ENCODE assay signal across 2 cellular contexts in the genomic region with DNA sequence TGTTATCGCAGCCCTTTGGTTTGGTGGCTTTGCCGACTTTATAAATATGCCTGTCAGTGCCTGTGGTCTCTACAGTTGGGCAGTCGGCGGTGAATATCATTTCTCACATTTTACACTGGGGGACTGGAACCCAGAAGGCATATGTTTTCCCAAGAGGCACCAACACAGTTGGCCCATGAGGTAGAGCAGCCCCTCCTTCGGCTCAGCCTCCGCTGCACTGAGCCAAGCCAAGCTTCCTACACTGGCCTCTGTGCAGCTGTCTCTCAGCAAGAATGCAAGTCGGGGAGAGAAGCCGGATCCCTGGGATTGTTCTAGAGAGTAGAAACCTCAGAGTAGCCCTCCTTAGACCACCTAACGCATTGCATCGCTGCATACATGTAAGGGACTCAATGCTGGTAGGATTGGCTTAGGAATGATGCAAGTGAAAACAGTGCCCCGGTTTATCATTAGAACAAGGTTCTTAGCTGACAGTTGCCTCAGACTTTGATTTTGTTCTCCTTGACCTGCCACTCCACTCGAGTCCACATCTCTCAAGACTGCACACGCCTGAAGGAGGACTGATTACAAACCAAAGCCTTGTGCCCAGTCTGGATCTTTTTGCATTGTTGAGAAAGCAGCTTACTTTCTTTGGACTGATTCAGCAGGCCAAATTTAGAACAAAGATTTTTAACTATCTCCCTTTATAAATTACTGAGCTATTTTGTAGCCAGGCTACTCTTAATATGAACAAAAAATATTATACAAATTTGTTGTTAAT.
A peak's percentile ranks its signal among the peaks of the same experiment; 100 is the strongest.
TF ChIP-seq lines count a peak whose summit lies in the region.

No MANE protein-coding gene starts in this region.

TF ChIP-seq in HEK293T, 16 proteins besides CTCF, POLR2A, EP300 and RAD21:
- TF ChIP-seq, protein P1, sequence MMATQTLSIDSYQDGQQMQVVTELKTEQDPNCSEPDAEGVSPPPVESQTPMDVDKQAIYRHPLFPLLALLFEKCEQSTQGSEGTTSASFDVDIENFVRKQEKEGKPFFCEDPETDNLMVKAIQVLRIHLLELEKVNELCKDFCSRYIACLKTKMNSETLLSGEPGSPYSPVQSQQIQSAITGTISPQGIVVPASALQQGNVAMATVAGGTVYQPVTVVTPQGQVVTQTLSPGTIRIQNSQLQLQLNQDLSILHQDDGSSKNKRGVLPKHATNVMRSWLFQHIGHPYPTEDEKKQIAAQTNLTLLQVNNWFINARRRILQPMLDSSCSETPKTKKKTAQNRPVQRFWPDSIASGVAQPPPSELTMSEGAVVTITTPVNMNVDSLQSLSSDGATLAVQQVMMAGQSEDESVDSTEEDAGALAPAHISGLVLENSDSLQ (IDR thresholded peaks at IDR 0.05): peak; percentile 1; the same call in 1 of the 2 replicates
- TF ChIP-seq FOXK2 (IDR thresholded peaks at IDR 0.05) (no peak), NFRKB (IDR thresholded peaks at IDR 0.05) (no peak), FOXA1 (IDR thresholded peaks at IDR 0.05) (no peak)
TF ChIP-seq in HEK293T: peak in this region for 1.

TF ChIP-seq in H1, 55 proteins besides CTCF, POLR2A, EP300 and RAD21 (continued from another document):
- TF ChIP-seq, protein P2, sequence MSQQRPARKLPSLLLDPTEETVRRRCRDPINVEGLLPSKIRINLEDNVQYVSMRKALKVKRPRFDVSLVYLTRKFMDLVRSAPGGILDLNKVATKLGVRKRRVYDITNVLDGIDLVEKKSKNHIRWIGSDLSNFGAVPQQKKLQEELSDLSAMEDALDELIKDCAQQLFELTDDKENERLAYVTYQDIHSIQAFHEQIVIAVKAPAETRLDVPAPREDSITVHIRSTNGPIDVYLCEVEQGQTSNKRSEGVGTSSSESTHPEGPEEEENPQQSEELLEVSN (IDR thresholded peaks at IDR 0.05): no peak
- TF ChIP-seq RNF2 (IDR thresholded peaks at IDR 0.05; ENCODE audit: borderline replicate concordance, low read depth, low read length, missing control alignments, poor library complexity, severe bottlenecking) (no peak), NANOG (IDR thresholded peaks at IDR 0.05; ENCODE audit: insufficient read depth, low read depth, low read length, poor library complexity, severe bottlenecking) (no peak), GABPA (IDR thresholded peaks at IDR 0.05; ENCODE audit: borderline replicate concordance, insufficient read depth, low read length) (no peak), KDM5A (IDR thresholded peaks at IDR 0.05; ENCODE audit: low read length) (no peak), SIN3A (conservative IDR thresholded peaks at IDR 0.05 in 1 of 2, IDR thresholded peaks at IDR 0.05 in 1 of 2; ENCODE audit: low read depth in 1 of 2, low read length in 2 of 2) (no peak), POU5F1 (IDR thresholded peaks at IDR 0.05; ENCODE audit: low read depth, low read length) (no peak), TBP (IDR thresholded peaks at IDR 0.05; ENCODE audit: low read depth, low read length) (no peak)
- TF ChIP-seq, protein P3, sequence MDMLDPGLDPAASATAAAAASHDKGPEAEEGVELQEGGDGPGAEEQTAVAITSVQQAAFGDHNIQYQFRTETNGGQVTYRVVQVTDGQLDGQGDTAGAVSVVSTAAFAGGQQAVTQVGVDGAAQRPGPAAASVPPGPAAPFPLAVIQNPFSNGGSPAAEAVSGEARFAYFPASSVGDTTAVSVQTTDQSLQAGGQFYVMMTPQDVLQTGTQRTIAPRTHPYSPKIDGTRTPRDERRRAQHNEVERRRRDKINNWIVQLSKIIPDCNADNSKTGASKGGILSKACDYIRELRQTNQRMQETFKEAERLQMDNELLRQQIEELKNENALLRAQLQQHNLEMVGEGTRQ (IDR thresholded peaks at IDR 0.05; ENCODE audit: low read length): no peak
TF ChIP-seq in H1: peak in this region for 0.
